In the genomic region with DNA sequence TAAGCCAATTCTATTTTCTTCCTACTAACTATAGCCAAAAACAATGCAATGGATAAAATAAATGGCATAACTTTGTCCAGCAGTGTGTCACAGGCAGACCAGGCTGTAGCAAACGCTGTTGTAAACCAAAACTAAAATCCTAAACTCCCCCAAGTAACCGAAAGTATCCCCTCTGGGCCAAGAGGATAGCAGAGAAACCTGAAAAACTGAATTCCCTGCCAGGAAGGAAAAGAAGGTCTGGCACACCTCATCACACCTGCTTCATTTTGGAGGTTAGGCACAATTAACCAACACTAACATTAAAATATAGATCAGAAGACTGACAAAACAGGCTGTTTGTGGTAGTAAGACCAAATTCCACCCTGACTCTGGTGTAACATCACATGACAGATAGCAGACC, we compare ENCODE assay signal across 26 cellular contexts.
"Had no signal": no experiment of that assay in that cellular context is flagged by ENCODE, and none has a peak within 500 bp of the region (broad histone marks: within the 10 kb centered on the region; RNA-seq: fewer than 3 reads in every experiment).

No MANE protein-coding gene starts in this region.

- H3K36me3 ChIP-seq: neutrophil, pancreas, right lobe of liver, sigmoid colon, thoracic aorta, thyroid gland, tibial nerve, upper lobe of left lung had no signal

- H3K27ac ChIP-seq: neutrophil, psoas muscle, right lobe of liver, sigmoid colon, thoracic aorta, thyroid gland, upper lobe of left lung had no signal

- ATAC-seq: naive thymus-derived CD8-positive, alpha-beta T cell; natural killer cell treated with Interleukin-12 subunit alpha and Interleukin-12 subunit beta and Interleukin-15 and Interleukin-18, amount 100 ng/mL, for 72 hours; psoas muscle; right cardiac atrium; right lobe of liver; stimulated activated memory B cell treated with anti-CD40 and anti-IgM and Interleukin-4, amounts not matched to agents 10 μg/mL and 1 μg/mL and 100 μg/mL, for 72 hours; stimulated activated naive CD8-positive, alpha-beta T cell treated with anti-CD3 and anti-CD28 coated beads, Interleukin-15, amount 100 ng/mL, for 72 hours; stimulated activated naive CD8-positive, alpha-beta T cell treated with anti-CD3 and anti-CD28 coated beads, Interleukin-15, Interleukin-2, amounts not matched to agents 100 U/mL and 50 U/mL, for 24 hours had no signal

- H3K4me3 ChIP-seq: pancreas, psoas muscle, right lobe of liver, sigmoid colon, thoracic aorta, thyroid gland, tibial nerve, upper lobe of left lung had no signal

- H3K27me3 ChIP-seq: neutrophil, pancreas, right lobe of liver, sigmoid colon, thyroid gland, tibial nerve, upper lobe of left lung had no signal

- H3K9me3 ChIP-seq: neutrophil, pancreas, psoas muscle, right lobe of liver, thoracic aorta, thyroid gland had no signal

- H3K4me1 ChIP-seq: pancreas, psoas muscle, right lobe of liver, sigmoid colon, thyroid gland, upper lobe of left lung had no signal

- DNase-seq: naive B cell; naive thymus-derived CD8-positive, alpha-beta T cell; nephron progenitor cell; nucleus accumbens; pancreas; psoas muscle; right cardiac atrium; right lobe of liver; sigmoid colon; small intestine; stimulated activated CD4-positive, alpha-beta T cell treated with anti-CD3 and anti-CD28 coated beads, Interleukin-15, amount 100 ng/mL, for 24 hours; stimulated activated CD4-positive, alpha-beta T cell treated with anti-CD3 and anti-CD28 coated beads, Interleukin-4, amount 100 ng/mL, for 1 hour; stimulated activated CD4-positive, alpha-beta T cell treated with anti-CD3 and anti-CD28 coated beads, Interleukin-4, amount 100 ng/mL, for 4 hours; stimulated activated CD8-positive, alpha-beta memory T cell treated with anti-CD3 and anti-CD28 coated beads, Interleukin-4, amount 100 ng/mL, for 48 hours; stimulated activated naive CD4-positive, alpha-beta T cell; stimulated activated naive CD8-positive, alpha-beta T cell treated with anti-CD3 and anti-CD28 coated beads, Interleukin-15, amount 100 ng/mL, for 72 hours; stimulated activated naive CD8-positive, alpha-beta T cell treated with anti-CD3 and anti-CD28 coated beads, Interleukin-15, Interleukin-2, amounts not matched to agents 100 U/mL and 50 U/mL, for 24 hours; substantia nigra; thyroid gland; trophoblast cell; upper lobe of left lung had no signal
